ENCODE assay signal across 8 cellular contexts in the genomic region with DNA sequence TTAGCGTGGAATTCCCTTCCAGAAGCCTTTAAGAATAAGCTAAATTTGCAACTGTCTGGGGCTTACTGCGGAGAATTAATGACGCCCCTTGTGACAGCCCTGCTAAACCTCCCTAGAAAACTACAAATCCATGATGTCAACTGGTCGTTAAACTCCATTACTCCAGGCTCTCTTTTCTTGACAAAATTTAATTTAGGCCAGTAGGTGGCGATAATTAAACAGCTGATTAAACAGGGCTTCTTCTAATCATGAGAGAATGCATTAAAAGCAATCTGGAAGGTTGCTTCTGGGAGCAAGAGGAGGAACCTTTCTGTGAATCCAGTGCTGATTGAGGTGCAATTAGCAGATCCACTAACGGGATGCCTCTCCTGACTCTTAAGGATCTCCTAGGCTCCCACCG. TPM values are rescaled to one million over a fixed set of nuclear protein-coding genes. Genes with fewer than 3 reads are reported as not detected.
DNase-seq lines count a peak whose midpoint lies in the region; TF ChIP-seq lines count a peak whose summit lies in the region.

No MANE protein-coding gene starts in this region.

- TF ChIP-seq POLR2A in spleen (IDR thresholded peaks at IDR 0.05): no peak

- H3K27ac ChIP-seq in VCaP (no peak overlapping the region), left ventricle myocardium inferior (replicated peaks) (no peak overlapping the region), spleen (no peak overlapping the region)

- DNase-seq in DMS 273 (lab: John Stamatoyannopoulos, UW; ENCODE audit: unreplicated experiment): peak; percentile 72
- DNase-seq in DMS 273 treated with DMSO at 0.1 percent for 48 hours (lab: John Stamatoyannopoulos, UW): no peak
- peak; percentile 23 for DNase-seq in NCI-H1417 treated with DMSO at 0.1 percent for 48 hours (lab: John Stamatoyannopoulos, UW)
- DNase-seq in left ventricle myocardium inferior: no peak
- DNase-seq in spleen: no peak
- no peak for DNase-seq in occipital lobe (lab: John Stamatoyannopoulos, UW)
- DNase-seq in stimulated activated CD4-positive, alpha-beta T cell treated with anti-CD3 and anti-CD28 coated beads, Interleukin-1b, Interleukin-23, amount 100 ng/mL, for 48 hours: no peak

- H3K4me3 ChIP-seq in left ventricle myocardium inferior (no peak overlapping the region), spleen (no peak overlapping the region)

- intact Hi-C loops in left ventricle myocardium inferior (cut with micrococcal nuclease): loop anchor here (10.0 kb wide), 1 partner anchor 122 kb away; no protein-coding TSS in a partner anchor
- intact Hi-C loops in spleen (cut with DNase I; ENCODE audit: low total_unique reads): no loop called here

- TF ChIP-seq CTCF in VCaP (conservative IDR thresholded peaks at IDR 0.05) (peak; percentile 69), left ventricle myocardium inferior (IDR thresholded peaks at IDR 0.05; ENCODE audit: borderline replicate concordance) (peak; percentile 64), spleen (IDR thresholded peaks at IDR 0.05 in 8 of 11, conservative IDR thresholded peaks at IDR 0.05 in 3 of 11) (peak; percentile 23 to 70 (median 58))

- no peaks in the 10 kb centered on the region for H3K36me3 ChIP-seq in left ventricle myocardium inferior
- no peaks in the 10 kb centered on the region for H3K36me3 ChIP-seq in spleen

- H3K9me3 ChIP-seq in left ventricle myocardium inferior (replicated peaks) (no peaks in the 10 kb centered on the region), spleen (no peaks in the 10 kb centered on the region)

- peaks cover 70% of the 10 kb centered on the region for H3K27me3 ChIP-seq in left ventricle myocardium inferior (ENCODE audit: low read depth)
- H3K27me3 ChIP-seq in spleen (replicated peaks in 1 of 7): peaks cover 0 to 50% (median 0%) of the 10 kb centered on the region in 7 donors

- no peaks in the 10 kb centered on the region for H3K4me1 ChIP-seq in left ventricle myocardium inferior
- peaks cover 0 to 8% (median under 1%) of the 10 kb centered on the region in 6 donors for H3K4me1 ChIP-seq in spleen

- 15 to 27% (median 20%) methylated on average over 7 of the region's 7 CpGs for WGBS in spleen, 5 donors

RNA-seq across cellular contexts. Expression of gene NLRP1, which starts 8.1 kb away (rescaled TPM):
- 8.3 TPM for total RNA-seq in left ventricle myocardium inferior
- 100 to 1,000 TPM in 2 of 7 donors, 10 to 100 TPM in 5; 71.1 to 145 (median 79.0) TPM for total RNA-seq in spleen
- 10 to 100 TPM; 34.7 to 68.1 (median 62.0) TPM for polyA plus RNA-seq in spleen
- 84.5 TPM for total RNA-seq in occipital lobe

Comparison
In these comparisons a context has a peak if more than half of its experiments do, and no peak if none do; other contexts are left out.
1. DNase-seq: peak in DMS 273 (single experiment) and NCI-H1417 treated with DMSO at 0.1 percent for 48 hours (single experiment); none in DMS 273 treated with DMSO at 0.1 percent for 48 hours (single experiment), left ventricle myocardium inferior (single experiment), spleen (single experiment), occipital lobe (single experiment) and stimulated activated CD4-positive, alpha-beta T cell treated with anti-CD3 and anti-CD28 coated beads, Interleukin-1b, Interleukin-23, amount 100 ng/mL, for 48 hours (single experiment).
2. Peak in every context shown above with its lines, with median percentiles within 50 percentile points of each other: CTCF ChIP-seq.